1 cellular context compared by ENCODE assay signal in the genomic region with DNA sequence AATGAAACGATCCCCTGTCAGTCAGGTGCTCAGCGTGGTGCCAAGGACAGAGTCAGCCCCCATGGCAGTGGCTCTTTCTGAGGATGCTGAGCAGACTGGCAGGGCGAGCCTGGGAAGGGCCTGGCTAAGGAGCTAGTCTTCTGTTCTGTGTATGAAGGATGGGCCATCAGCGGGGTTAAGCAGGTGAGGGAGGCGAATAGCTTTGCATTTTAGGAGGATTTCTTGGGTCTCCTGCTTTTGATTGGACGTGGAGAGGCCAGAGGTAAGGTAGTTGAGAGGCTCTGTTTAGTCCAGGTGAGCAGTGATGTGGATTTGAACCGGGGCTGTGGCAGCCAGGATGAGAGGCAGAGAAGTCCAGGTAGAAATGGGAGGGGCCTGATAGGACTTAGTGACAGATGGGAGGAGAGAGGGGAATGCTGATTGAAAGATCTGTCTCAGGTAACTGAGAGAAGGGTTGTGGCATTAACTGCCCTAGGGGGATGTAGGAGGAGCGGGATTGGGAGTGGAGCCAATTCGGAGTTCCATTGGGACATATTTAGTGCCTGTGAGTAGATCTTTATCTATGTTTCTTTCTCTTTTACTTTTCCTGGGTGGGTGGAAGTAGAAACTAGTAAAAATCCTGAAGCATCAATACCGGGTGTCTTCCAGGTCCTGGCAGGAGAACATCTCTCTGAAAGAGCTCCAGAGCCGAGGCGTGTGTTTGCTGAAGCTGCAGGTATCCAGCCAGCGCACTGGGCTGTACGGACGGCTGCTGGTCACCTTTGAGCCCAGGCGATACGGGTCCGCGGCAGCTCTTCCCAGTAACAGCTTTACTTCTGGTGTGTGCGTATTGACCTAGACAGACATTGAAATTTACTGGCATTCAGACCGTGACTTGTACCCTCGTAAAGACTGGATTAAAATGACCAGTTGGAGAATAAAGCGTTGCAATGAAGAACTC.
TF ChIP-seq lines count a peak whose summit lies in the region.

No MANE protein-coding gene starts in this region.

TF ChIP-seq in endothelial cell of umbilical vein, 7 proteins besides CTCF, POLR2A, EP300 and RAD21 (continued from another document):
- no peak for TF ChIP-seq GATA2 (IDR thresholded peaks at IDR 0.05; ENCODE audit: insufficient read depth, insufficient read length, low read depth, low read length)
- TF ChIP-seq, protein P1, sequence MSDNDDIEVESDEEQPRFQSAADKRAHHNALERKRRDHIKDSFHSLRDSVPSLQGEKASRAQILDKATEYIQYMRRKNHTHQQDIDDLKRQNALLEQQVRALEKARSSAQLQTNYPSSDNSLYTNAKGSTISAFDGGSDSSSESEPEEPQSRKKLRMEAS (IDR thresholded peaks at IDR 0.05; ENCODE audit: insufficient read depth, insufficient read length): no peak
